Comparison of ENCODE assay signal across 1 cellular context in the genomic region with DNA sequence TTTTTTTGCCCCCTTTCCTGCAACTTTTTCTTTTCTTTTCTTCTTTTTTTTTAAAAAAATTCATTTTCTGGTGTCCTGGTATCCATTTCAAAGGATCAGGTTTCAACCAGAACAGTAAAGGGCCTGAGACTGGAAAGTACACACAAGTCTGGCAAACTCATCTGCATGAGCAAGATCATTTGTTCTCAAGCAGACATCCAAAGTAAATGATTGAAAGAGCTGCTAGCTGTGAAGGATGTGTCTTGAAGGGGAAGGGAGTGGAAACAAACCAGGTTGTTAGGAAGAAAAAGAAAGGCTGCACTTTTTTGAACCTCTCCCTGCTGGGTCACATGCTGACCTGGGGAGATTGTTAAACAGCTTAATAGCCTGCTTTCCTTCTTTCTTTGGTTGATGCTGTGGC.
TF ChIP-seq lines count a peak whose summit lies in the region.

No MANE protein-coding gene starts in this region.

TF ChIP-seq in HepG2, 621 proteins besides CTCF, POLR2A, EP300 and RAD21 (continued from another document and continues in another):
- TF ChIP-seq, protein P1, sequence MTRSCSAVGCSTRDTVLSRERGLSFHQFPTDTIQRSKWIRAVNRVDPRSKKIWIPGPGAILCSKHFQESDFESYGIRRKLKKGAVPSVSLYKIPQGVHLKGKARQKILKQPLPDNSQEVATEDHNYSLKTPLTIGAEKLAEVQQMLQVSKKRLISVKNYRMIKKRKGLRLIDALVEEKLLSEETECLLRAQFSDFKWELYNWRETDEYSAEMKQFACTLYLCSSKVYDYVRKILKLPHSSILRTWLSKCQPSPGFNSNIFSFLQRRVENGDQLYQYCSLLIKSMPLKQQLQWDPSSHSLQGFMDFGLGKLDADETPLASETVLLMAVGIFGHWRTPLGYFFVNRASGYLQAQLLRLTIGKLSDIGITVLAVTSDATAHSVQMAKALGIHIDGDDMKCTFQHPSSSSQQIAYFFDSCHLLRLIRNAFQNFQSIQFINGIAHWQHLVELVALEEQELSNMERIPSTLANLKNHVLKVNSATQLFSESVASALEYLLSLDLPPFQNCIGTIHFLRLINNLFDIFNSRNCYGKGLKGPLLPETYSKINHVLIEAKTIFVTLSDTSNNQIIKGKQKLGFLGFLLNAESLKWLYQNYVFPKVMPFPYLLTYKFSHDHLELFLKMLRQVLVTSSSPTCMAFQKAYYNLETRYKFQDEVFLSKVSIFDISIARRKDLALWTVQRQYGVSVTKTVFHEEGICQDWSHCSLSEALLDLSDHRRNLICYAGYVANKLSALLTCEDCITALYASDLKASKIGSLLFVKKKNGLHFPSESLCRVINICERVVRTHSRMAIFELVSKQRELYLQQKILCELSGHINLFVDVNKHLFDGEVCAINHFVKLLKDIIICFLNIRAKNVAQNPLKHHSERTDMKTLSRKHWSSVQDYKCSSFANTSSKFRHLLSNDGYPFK (CRISPR knock-in tag; IDR thresholded peaks at IDR 0.05; ENCODE audit: borderline replicate concordance): no peak
- TF ChIP-seq SOX6 (IDR thresholded peaks at IDR 0.05) (no peak), SOX6 (CRISPR knock-in tag; IDR thresholded peaks at IDR 0.05) (peak; percentile 76), ZNF614 (CRISPR knock-in tag; IDR thresholded peaks at IDR 0.05; ENCODE audit: borderline replicate concordance) (peak; percentile 48; the same call in 1 of the 2 replicates), ZNF772 (CRISPR knock-in tag; IDR thresholded peaks at IDR 0.05) (no peak), STAT5B (CRISPR knock-in tag; IDR thresholded peaks at IDR 0.05) (no peak), TBP (CRISPR knock-in tag; IDR thresholded peaks at IDR 0.05) (no peak), SMARCC2 (IDR thresholded peaks at IDR 0.05) (no peak), BHLHE40 (IDR thresholded peaks at IDR 0.05; ENCODE audit: low read length) (no peak), RCOR2 (CRISPR knock-in tag; IDR thresholded peaks at IDR 0.05) (0 out of 2 replicates have a peak, but pooled peaks have one; percentile 27), FOXJ3 (CRISPR knock-in tag; IDR thresholded peaks at IDR 0.05; ENCODE audit: borderline replicate concordance) (peak; percentile 31; the same call in 1 of the 2 replicates), SIN3A (IDR thresholded peaks at IDR 0.05; ENCODE audit: borderline replicate concordance, low read depth, low read length) (no peak), ZNF781 (CRISPR knock-in tag; IDR thresholded peaks at IDR 0.05; ENCODE audit: borderline replicate concordance, not compliant biosample characterization) (no peak), HOXA9 (CRISPR knock-in tag; IDR thresholded peaks at IDR 0.05; ENCODE audit: borderline replicate concordance) (no peak), ZFYVE20 (CRISPR knock-in tag; IDR thresholded peaks at IDR 0.05; ENCODE audit: borderline replicate concordance, low read depth) (no peak), PHF21A (CRISPR knock-in tag; IDR thresholded peaks at IDR 0.05) (peak; percentile 15; the same call in 1 of the 2 replicates), TCF7L2 (IDR thresholded peaks at IDR 0.05; ENCODE audit: low read depth, low read length) (no peak), ZNF24 (IDR thresholded peaks at IDR 0.05) (peak; percentile 57; the same call in 1 of the 2 replicates), AKAP8 (CRISPR knock-in tag; IDR thresholded peaks at IDR 0.05) (no peak), NCOA1 (CRISPR knock-in tag; IDR thresholded peaks at IDR 0.05) (no peak), GABPB1 (CRISPR knock-in tag; IDR thresholded peaks at IDR 0.05) (no peak), NFIC (IDR thresholded peaks at IDR 0.05; ENCODE audit: low read length) (peak; percentile 45; the same call in 1 of the 2 replicates), ZNF207 (IDR thresholded peaks at IDR 0.05; ENCODE audit: borderline replicate concordance) (no peak), ZC3H13 (CRISPR knock-in tag; IDR thresholded peaks at IDR 0.05) (no peak), DNMT1 (CRISPR knock-in tag; IDR thresholded peaks at IDR 0.05) (no peak), MYNN (CRISPR knock-in tag; IDR thresholded peaks at IDR 0.05; ENCODE audit: low read depth) (no peak), MXD4 (CRISPR knock-in tag; IDR thresholded peaks at IDR 0.05) (no peak), KDM1A (CRISPR knock-in tag; IDR thresholded peaks at IDR 0.05) (no peak), ZBTB20 (CRISPR knock-in tag; IDR thresholded peaks at IDR 0.05; ENCODE audit: borderline replicate concordance, low read depth) (no peak), ZKSCAN8 (CRISPR knock-in tag; IDR thresholded peaks at IDR 0.05; ENCODE audit: borderline replicate concordance) (no peak; the same call in 1 of the 2 replicates)
- TF ChIP-seq, protein P2, sequence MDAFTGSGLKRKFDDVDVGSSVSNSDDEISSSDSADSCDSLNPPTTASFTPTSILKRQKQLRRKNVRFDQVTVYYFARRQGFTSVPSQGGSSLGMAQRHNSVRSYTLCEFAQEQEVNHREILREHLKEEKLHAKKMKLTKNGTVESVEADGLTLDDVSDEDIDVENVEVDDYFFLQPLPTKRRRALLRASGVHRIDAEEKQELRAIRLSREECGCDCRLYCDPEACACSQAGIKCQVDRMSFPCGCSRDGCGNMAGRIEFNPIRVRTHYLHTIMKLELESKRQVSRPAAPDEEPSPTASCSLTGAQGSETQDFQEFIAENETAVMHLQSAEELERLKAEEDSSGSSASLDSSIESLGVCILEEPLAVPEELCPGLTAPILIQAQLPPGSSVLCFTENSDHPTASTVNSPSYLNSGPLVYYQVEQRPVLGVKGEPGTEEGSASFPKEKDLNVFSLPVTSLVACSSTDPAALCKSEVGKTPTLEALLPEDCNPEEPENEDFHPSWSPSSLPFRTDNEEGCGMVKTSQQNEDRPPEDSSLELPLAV (CRISPR knock-in tag; conservative IDR thresholded peaks at IDR 0.05; ENCODE audit: low read depth): no peak
- TF ChIP-seq, protein P3, sequence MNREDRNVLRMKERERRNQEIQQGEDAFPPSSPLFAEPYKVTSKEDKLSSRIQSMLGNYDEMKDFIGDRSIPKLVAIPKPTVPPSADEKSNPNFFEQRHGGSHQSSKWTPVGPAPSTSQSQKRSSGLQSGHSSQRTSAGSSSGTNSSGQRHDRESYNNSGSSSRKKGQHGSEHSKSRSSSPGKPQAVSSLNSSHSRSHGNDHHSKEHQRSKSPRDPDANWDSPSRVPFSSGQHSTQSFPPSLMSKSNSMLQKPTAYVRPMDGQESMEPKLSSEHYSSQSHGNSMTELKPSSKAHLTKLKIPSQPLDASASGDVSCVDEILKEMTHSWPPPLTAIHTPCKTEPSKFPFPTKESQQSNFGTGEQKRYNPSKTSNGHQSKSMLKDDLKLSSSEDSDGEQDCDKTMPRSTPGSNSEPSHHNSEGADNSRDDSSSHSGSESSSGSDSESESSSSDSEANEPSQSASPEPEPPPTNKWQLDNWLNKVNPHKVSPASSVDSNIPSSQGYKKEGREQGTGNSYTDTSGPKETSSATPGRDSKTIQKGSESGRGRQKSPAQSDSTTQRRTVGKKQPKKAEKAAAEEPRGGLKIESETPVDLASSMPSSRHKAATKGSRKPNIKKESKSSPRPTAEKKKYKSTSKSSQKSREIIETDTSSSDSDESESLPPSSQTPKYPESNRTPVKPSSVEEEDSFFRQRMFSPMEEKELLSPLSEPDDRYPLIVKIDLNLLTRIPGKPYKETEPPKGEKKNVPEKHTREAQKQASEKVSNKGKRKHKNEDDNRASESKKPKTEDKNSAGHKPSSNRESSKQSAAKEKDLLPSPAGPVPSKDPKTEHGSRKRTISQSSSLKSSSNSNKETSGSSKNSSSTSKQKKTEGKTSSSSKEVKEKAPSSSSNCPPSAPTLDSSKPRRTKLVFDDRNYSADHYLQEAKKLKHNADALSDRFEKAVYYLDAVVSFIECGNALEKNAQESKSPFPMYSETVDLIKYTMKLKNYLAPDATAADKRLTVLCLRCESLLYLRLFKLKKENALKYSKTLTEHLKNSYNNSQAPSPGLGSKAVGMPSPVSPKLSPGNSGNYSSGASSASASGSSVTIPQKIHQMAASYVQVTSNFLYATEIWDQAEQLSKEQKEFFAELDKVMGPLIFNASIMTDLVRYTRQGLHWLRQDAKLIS (CRISPR knock-in tag; IDR thresholded peaks at IDR 0.05): peak; percentile 78; the same call in 1 of the 2 replicates
- TF ChIP-seq, protein P4, sequence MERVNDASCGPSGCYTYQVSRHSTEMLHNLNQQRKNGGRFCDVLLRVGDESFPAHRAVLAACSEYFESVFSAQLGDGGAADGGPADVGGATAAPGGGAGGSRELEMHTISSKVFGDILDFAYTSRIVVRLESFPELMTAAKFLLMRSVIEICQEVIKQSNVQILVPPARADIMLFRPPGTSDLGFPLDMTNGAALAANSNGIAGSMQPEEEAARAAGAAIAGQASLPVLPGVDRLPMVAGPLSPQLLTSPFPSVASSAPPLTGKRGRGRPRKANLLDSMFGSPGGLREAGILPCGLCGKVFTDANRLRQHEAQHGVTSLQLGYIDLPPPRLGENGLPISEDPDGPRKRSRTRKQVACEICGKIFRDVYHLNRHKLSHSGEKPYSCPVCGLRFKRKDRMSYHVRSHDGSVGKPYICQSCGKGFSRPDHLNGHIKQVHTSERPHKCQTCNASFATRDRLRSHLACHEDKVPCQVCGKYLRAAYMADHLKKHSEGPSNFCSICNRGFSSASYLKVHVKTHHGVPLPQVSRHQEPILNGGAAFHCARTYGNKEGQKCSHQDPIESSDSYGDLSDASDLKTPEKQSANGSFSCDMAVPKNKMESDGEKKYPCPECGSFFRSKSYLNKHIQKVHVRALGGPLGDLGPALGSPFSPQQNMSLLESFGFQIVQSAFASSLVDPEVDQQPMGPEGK (CRISPR knock-in tag; IDR thresholded peaks at IDR 0.05): no peak; the same call in 1 of the 2 replicates
- TF ChIP-seq, protein P5, sequence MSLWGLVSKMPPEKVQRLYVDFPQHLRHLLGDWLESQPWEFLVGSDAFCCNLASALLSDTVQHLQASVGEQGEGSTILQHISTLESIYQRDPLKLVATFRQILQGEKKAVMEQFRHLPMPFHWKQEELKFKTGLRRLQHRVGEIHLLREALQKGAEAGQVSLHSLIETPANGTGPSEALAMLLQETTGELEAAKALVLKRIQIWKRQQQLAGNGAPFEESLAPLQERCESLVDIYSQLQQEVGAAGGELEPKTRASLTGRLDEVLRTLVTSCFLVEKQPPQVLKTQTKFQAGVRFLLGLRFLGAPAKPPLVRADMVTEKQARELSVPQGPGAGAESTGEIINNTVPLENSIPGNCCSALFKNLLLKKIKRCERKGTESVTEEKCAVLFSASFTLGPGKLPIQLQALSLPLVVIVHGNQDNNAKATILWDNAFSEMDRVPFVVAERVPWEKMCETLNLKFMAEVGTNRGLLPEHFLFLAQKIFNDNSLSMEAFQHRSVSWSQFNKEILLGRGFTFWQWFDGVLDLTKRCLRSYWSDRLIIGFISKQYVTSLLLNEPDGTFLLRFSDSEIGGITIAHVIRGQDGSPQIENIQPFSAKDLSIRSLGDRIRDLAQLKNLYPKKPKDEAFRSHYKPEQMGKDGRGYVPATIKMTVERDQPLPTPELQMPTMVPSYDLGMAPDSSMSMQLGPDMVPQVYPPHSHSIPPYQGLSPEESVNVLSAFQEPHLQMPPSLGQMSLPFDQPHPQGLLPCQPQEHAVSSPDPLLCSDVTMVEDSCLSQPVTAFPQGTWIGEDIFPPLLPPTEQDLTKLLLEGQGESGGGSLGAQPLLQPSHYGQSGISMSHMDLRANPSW (CRISPR knock-in tag; IDR thresholded peaks at IDR 0.05; ENCODE audit: borderline replicate concordance): no peak
- TF ChIP-seq, protein P6, sequence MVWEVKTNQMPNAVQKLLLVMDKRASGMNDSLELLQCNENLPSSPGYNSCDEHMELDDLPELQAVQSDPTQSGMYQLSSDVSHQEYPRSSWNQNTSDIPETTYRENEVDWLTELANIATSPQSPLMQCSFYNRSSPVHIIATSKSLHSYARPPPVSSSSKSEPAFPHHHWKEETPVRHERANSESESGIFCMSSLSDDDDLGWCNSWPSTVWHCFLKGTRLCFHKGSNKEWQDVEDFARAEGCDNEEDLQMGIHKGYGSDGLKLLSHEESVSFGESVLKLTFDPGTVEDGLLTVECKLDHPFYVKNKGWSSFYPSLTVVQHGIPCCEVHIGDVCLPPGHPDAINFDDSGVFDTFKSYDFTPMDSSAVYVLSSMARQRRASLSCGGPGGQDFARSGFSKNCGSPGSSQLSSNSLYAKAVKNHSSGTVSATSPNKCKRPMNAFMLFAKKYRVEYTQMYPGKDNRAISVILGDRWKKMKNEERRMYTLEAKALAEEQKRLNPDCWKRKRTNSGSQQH (CRISPR knock-in tag; IDR thresholded peaks at IDR 0.05; ENCODE audit: low read depth): no peak
- TF ChIP-seq, protein P7, sequence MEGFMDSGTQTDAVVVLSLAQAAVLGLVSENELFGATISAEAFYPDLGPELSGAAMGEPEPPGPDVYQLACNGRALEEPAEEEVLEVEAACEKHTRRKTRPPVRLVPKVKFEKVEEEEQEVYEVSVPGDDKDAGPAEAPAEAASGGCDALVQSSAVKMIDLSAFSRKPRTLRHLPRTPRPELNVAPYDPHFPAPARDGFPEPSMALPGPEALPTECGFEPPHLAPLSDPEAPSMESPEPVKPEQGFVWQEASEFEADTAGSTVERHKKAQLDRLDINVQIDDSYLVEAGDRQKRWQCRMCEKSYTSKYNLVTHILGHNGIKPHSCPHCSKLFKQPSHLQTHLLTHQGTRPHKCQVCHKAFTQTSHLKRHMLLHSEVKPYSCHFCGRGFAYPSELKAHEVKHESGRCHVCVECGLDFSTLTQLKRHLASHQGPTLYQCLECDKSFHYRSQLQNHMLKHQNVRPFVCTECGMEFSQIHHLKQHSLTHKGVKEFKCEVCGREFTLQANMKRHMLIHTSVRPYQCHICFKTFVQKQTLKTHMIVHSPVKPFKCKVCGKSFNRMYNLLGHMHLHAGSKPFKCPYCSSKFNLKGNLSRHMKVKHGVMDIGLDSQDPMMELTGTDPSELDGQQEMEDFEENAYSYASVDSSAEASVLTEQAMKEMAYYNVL (CRISPR knock-in tag; IDR thresholded peaks at IDR 0.05; ENCODE audit: borderline replicate concordance): no peak; the same call in 1 of the 2 replicates
